Comparison of ENCODE assay signal across 24 cellular contexts in genomic region chr6:138296786-138297185, GRCh38.
DNase-seq lines count a peak whose midpoint lies in the region; ATAC-seq, FAIRE-seq and TF ChIP-seq lines count a peak whose summit lies in the region.
"Had no signal": no experiment of that assay in that cellular context is flagged by ENCODE, and none has a peak within 500 bp of the region (broad histone marks: within the 10 kb centered on the region; RNA-seq: fewer than 3 reads in every experiment).

No MANE protein-coding gene starts in this region.

- H2AK5ac ChIP-seq in trophoblast cell (ENCODE audit: low read length) = no peak overlapping the region

- no peak overlapping the region for H3K4me3 Mint-ChIP-seq in Caco-2 (ENCODE audit: unreplicated experiment)
- H3K4me3 Mint-ChIP-seq: CD14-positive monocyte; CD4-positive, CD25-positive, alpha-beta regulatory T cell; CD8-positive, alpha-beta T cell had no signal

- H3K4ac ChIP-seq in trophoblast cell (ENCODE audit: low read depth, low read length) = no peak overlapping the region

- H3K27me3 Mint-ChIP-seq in Caco-2 (ENCODE audit: insufficient read depth, unreplicated experiment) = no peaks in the 10 kb centered on the region

- TF ChIP-seq POLR2A in HepG2 (IDR thresholded peaks at IDR 0.05; ENCODE audit: insufficient read depth in 1 of 2, low read depth in 2 of 2, low read length in 2 of 2) (no peak), right lobe of liver (IDR thresholded peaks at IDR 0.05) (no peak), esophagus muscularis mucosa (IDR thresholded peaks at IDR 0.05; ENCODE audit: low read depth) (no peak)

- H3K36me3 ChIP-seq in HepG2 (replicated peaks in 1 of 2; ENCODE audit: control insufficient read depth in 1 of 2, insufficient read depth in 2 of 2, low read length in 2 of 2) (no peaks in the 10 kb centered on the region), right lobe of liver (no peaks in the 10 kb centered on the region), esophagus muscularis mucosa (peaks cover 0 to 7% (median 0%) of the 10 kb centered on the region in 4 donors), trophoblast cell (ENCODE audit: control insufficient read depth in 1 of 2, insufficient read depth in 2 of 2, low read length in 2 of 2) (no peaks in the 10 kb centered on the region), Caco-2 (ENCODE audit: control insufficient read depth, insufficient read depth, low read length) (no peaks in the 10 kb centered on the region)
- H3K36me3 ChIP-seq: BE2C, BLaER1 had no signal

- WGBS in HepG2 (ENCODE audit: low lambda C conversion rate) = 92% methylated on average over 7 of the region's 7 CpGs
- WGBS in right lobe of liver (ENCODE audit: insufficient coverage, low coverage, low lambda C conversion rate, missing lambda C conversion rate) = 87% methylated on average over 4 of the region's 7 CpGs
- 99% methylated on average over 7 of the region's 7 CpGs for WGBS in esophagus muscularis mucosa
- WGBS in trophoblast cell (ENCODE audit: extremely low coverage, insufficient coverage, insufficient read length) = no CpG with 5 or more reads among the region's 7 CpGs

- CTCF ChIA-PET in HepG2 (lab: Yijun Ruan, JAX; ENCODE audit: low intra/inter-chr PET ratio, low total read pairs) = no interaction called here
- CTCF ChIA-PET in Caco-2 (lab: Charles Lee) = no interaction called here

- POLR2A ChIA-PET in HepG2 (lab: Yijun Ruan, JAX) (no interaction called here), Caco-2 (lab: Charles Lee) (no interaction called here)

- no peaks in the 10 kb centered on the region for H4K20me1 ChIP-seq in HepG2 (ENCODE audit: insufficient read depth, low read length)
- H4K20me1 ChIP-seq: BLaER1 had no signal

- TF ChIP-seq CTCF in HepG2 (CRISPR knock-in tag; IDR thresholded peaks at IDR 0.05) (no peak), right lobe of liver (IDR thresholded peaks at IDR 0.05) (no peak), esophagus muscularis mucosa (IDR thresholded peaks at IDR 0.05) (no peak), Caco-2 (IDR thresholded peaks at IDR 0.05; ENCODE audit: insufficient read depth in 1 of 2, low read depth in 1 of 2, low read length in 1 of 2, severe bottlenecking in 1 of 2, unreplicated experiment in 1 of 2) (no peak)

- no peaks in the 10 kb centered on the region for H3K79me1 ChIP-seq in trophoblast cell (ENCODE audit: low read length)

- ATAC-seq in HepG2 = no peak
- no peak for ATAC-seq in right lobe of liver
- ATAC-seq in HG03108 (IDR thresholded peaks at IDR 0.05; ENCODE audit: unreplicated experiment) = no peak
- ATAC-seq: CD8-positive, alpha-beta T cell; GM12878 had no signal

- peaks cover 5% of the 10 kb centered on the region for H3K4me1 Mint-ChIP-seq in Caco-2 (ENCODE audit: low read depth, unreplicated experiment)
- H3K4me1 Mint-ChIP-seq: CD14-positive monocyte had no signal

- H3K4me1 ChIP-seq in HepG2 (ENCODE audit: insufficient read depth, low read length) = peaks cover 20% of the 10 kb centered on the region
- H3K4me1 ChIP-seq in right lobe of liver = no peaks in the 10 kb centered on the region
- H3K4me1 ChIP-seq in esophagus muscularis mucosa = no peaks in the 10 kb centered on the region
- peaks cover 0 to 3% of the 10 kb centered on the region in 2 experiments for H3K4me1 ChIP-seq in trophoblast cell (ENCODE audit: control insufficient read depth in 1 of 2, insufficient read depth in 2 of 2, low read length in 2 of 2)
- no peaks in the 10 kb centered on the region for H3K4me1 ChIP-seq in Caco-2
- H3K4me1 ChIP-seq: BE2C, BLaER1 had no signal

- H2BK5ac ChIP-seq in trophoblast cell (ENCODE audit: low read depth, low read length, poor library complexity) = no peak overlapping the region

- DNase-seq in HepG2 (ENCODE audit: low spot score) (no peak), right lobe of liver (no peak), esophagus muscularis mucosa (ENCODE audit: extremely low spot score) (peak; percentile 74), trophoblast cell (peak; percentile 74 to 77), Caco-2 (no peak)
- DNase-seq: 8988T; ACHN; BE2C; CD4-positive, CD25-positive, alpha-beta regulatory T cell; CD8-positive, alpha-beta T cell; DMS 273 treated with DMSO at 0.1 percent for 48 hours; DMS153; DMS53; DMS79; DND-41; EL; GDM1 had no signal

- H3K9ac ChIP-seq in HepG2 (ENCODE audit: insufficient read depth, low read depth, low read length) (no peak overlapping the region), trophoblast cell (ENCODE audit: low read length) (peak overlapping the region; percentile 31)
- H3K9ac ChIP-seq: BLaER1 had no signal

- H3K9me3 Mint-ChIP-seq in Caco-2 (ENCODE audit: unreplicated experiment) = no peaks in the 10 kb centered on the region
- H3K9me3 Mint-ChIP-seq: CD8-positive, alpha-beta T cell had no signal

- H3K27me3 ChIP-seq in HepG2 (ENCODE audit: control insufficient read depth in 1 of 2, insufficient read depth in 2 of 2, low read length in 2 of 2) = no peaks in the 10 kb centered on the region
- H3K27me3 ChIP-seq in right lobe of liver = no peaks in the 10 kb centered on the region
- no peaks in the 10 kb centered on the region for H3K27me3 ChIP-seq in esophagus muscularis mucosa
- H3K27me3 ChIP-seq in trophoblast cell (ENCODE audit: insufficient read depth, low read length) = no peaks in the 10 kb centered on the region
- no peaks in the 10 kb centered on the region for H3K27me3 ChIP-seq in Caco-2 (replicated peaks; ENCODE audit: control insufficient read depth, insufficient read depth, low read length)
- H3K27me3 ChIP-seq: BE2C, BLaER1 had no signal

- no peak overlapping the region for H3K23ac ChIP-seq in trophoblast cell (ENCODE audit: low read length)

- H3K4me2 ChIP-seq in HepG2 (ENCODE audit: low read depth, low read length) (no peak overlapping the region), trophoblast cell (ENCODE audit: low read length) (no peak overlapping the region)
- H3K4me2 ChIP-seq: BLaER1 had no signal

- in situ Hi-C loops in HepG2 (cut with HindIII; ENCODE audit: extremely low pct_ligation_motif_present, low pct_unique_long_range_greater_than_20kb) = loop anchor here (25.0 kb wide), 1 partner anchor 291 kb away; no protein-coding TSS in a partner anchor

- H3K4me3 ChIP-seq in HepG2 (replicated peaks in 1 of 3; ENCODE audit: insufficient read depth in 1 of 3, low read depth in 2 of 3, low read length in 3 of 3) (no peak overlapping the region), right lobe of liver (no peak overlapping the region), esophagus muscularis mucosa (no peak overlapping the region), trophoblast cell (ENCODE audit: low read depth, low read length) (no peak overlapping the region), Caco-2 (ENCODE audit: low read depth, low read length) (no peak overlapping the region)
- H3K4me3 ChIP-seq: BLaER1, GM12878 had no signal

- TF ChIP-seq RAD21 in HepG2 (CRISPR knock-in tag; IDR thresholded peaks at IDR 0.05) = no peak

- no peak overlapping the region for H4K91ac ChIP-seq in trophoblast cell (ENCODE audit: low read depth, low read length)

- no peak overlapping the region for H3K27ac ChIP-seq in HepG2 (ENCODE audit: extremely low read length, insufficient read depth, low read length)
- H3K27ac ChIP-seq in right lobe of liver = no peak overlapping the region
- no peak overlapping the region for H3K27ac ChIP-seq in esophagus muscularis mucosa (replicated peaks in 1 of 4)
- no peak overlapping the region for H3K27ac ChIP-seq in trophoblast cell (ENCODE audit: low read depth, low read length)
- H3K27ac ChIP-seq: BLaER1 had no signal

- H3K14ac ChIP-seq in trophoblast cell (ENCODE audit: low read length) = no peak overlapping the region

- no peaks in the 10 kb centered on the region for H3K79me2 ChIP-seq in HepG2 (ENCODE audit: insufficient read depth, low read length)
- H3K79me2 ChIP-seq in trophoblast cell (ENCODE audit: control insufficient read depth, insufficient read depth, low read length, poor library complexity) = no peaks in the 10 kb centered on the region

- no peak overlapping the region for H4K8ac ChIP-seq in trophoblast cell (ENCODE audit: low read depth, low read length)

- no peaks in the 10 kb centered on the region for H3K36me3 Mint-ChIP-seq in Caco-2 (ENCODE audit: insufficient read depth, unreplicated experiment)
- H3K36me3 Mint-ChIP-seq: CD14-positive monocyte; CD4-positive, CD25-positive, alpha-beta regulatory T cell; CD8-positive, alpha-beta T cell had no signal

- H4K12ac ChIP-seq in trophoblast cell (ENCODE audit: low read depth, low read length) = no peak overlapping the region

- H3K18ac ChIP-seq in trophoblast cell (ENCODE audit: low read length) = no peak overlapping the region

- no peak overlapping the region for H2AFZ ChIP-seq in HepG2 (ENCODE audit: low read length)
- no peak overlapping the region for H2AFZ ChIP-seq in trophoblast cell (ENCODE audit: insufficient read depth, low read length, poor library complexity)

- no peak overlapping the region for H2BK120ac ChIP-seq in trophoblast cell (ENCODE audit: insufficient read depth, low read length, poor library complexity)

- no peak for FAIRE-seq in HepG2 (lab: Jason Lieb, UNC)
- FAIRE-seq: A204.1, GM12878, GM12892, GM18507 had no signal

- no peak overlapping the region for H3K27ac Mint-ChIP-seq in Caco-2 (ENCODE audit: unreplicated experiment)
- H3K27ac Mint-ChIP-seq: CD14-positive monocyte; CD4-positive, CD25-positive, alpha-beta regulatory T cell; CD8-positive, alpha-beta T cell had no signal

- intact Hi-C loops in HepG2 (cut with micrococcal nuclease; ENCODE audit: unreplicated experiment) = no loop called here
- intact Hi-C loops in right lobe of liver (cut with DNase I) = loop anchor here in 1 of 2 donors (10.0 kb wide), 1 partner anchor 108 kb away; the partner anchor contains the start of gene HEBP2
- intact Hi-C loops in esophagus muscularis mucosa (cut with DNase I) = no loop called here
- intact Hi-C loops in Caco-2 (cut with micrococcal nuclease; ENCODE audit: unreplicated experiment) = no loop called here

- H2BK12ac ChIP-seq in trophoblast cell (ENCODE audit: low read length) = no peak overlapping the region

- H3K9me3 ChIP-seq in HepG2 (ENCODE audit: low read length) (no peaks in the 10 kb centered on the region), right lobe of liver (no peaks in the 10 kb centered on the region), esophagus muscularis mucosa (no peaks in the 10 kb centered on the region), trophoblast cell (ENCODE audit: insufficient read depth, low read depth, low read length) (peaks cover 2% of the 10 kb centered on the region), Caco-2 (no peaks in the 10 kb centered on the region)
- H3K9me3 ChIP-seq: BE2C, BLaER1 had no signal

- TF ChIP-seq EP300 in HepG2 (IDR thresholded peaks at IDR 0.05; ENCODE audit: low read depth in 2 of 2, low read length in 2 of 2) (no peak), HepG2 (CRISPR knock-in tag; IDR thresholded peaks at IDR 0.05; ENCODE audit: borderline replicate concordance) (no peak), esophagus muscularis mucosa (IDR thresholded peaks at IDR 0.05) (no peak)

- BruUV-seq in HepG2 (replicated peaks; lab: Mats Ljungman, UMichigan) (no TSS peak), Caco-2 (replicated peaks; lab: Mats Ljungman, UMichigan) (no TSS peak)

Comparison
In these comparisons a context has a peak if more than half of its experiments do, and no peak if none do; other contexts are left out.
1. DNase-seq: peak in esophagus muscularis mucosa (single experiment) and trophoblast cell (2 of 2); none in HepG2 (single experiment), right lobe of liver (0 of 3) and Caco-2 (0 of 2).